In the genomic region with DNA sequence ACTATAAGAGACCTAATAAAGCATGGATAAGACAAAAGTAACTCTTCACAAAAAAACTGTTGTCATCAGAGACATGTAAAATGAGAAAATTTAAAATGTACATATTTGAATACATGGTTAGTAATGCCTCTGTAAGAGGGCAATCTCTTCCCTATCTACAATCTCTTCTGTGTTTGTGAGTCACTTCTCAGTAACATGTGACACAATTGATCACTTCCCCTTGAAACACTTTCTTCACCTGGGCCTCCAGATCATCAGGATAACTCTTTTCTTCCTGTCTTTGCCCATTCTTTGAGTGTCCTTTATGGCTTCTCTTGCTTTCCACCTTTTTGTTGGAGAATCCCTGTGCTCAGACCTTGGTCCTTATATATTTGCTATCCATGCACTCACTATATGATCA, we compare ENCODE assay signal across 22 cellular contexts. TPM values are rescaled to one million over a fixed set of nuclear protein-coding genes. Genes with fewer than 3 reads are reported as not detected.
DNase-seq lines count a peak whose midpoint lies in the region; ATAC-seq lines count a peak whose summit lies in the region.
"Had no signal": no experiment of that assay in that cellular context is flagged by ENCODE, and none has a peak within 500 bp of the region (broad histone marks: within the 10 kb centered on the region; RNA-seq: fewer than 3 reads in every experiment).

No MANE protein-coding gene starts in this region.

- peak overlapping the region; percentile 2 for H3K27ac Mint-ChIP-seq in activated T-cell treated with anti-CD3 and anti-CD28 coated beads, Interleukin-2, amount 50 U/mL, for 24 hours
- H3K27ac Mint-ChIP-seq in activated T-helper 17 cell treated with anti-CD3 and anti-CD28 coated beads, Interleukin-2, amount 50 U/mL, for 72 hours = no peak overlapping the region
- no peak overlapping the region for H3K27ac Mint-ChIP-seq in stimulated activated effector memory CD8-positive, alpha-beta T cell treated with anti-CD3 and anti-CD28 coated beads, Interleukin-12 subunit alpha, Interleukin-12 subunit beta, amount 100 ng/mL, for 72 hours
- H3K27ac Mint-ChIP-seq: effector memory CD8-positive, alpha-beta T cell; HFFc6; T-cell; type B pancreatic cell had no signal

- H3K36me3 Mint-ChIP-seq in activated T-cell treated with anti-CD3 and anti-CD28 coated beads, Interleukin-2, amount 50 U/mL, for 24 hours (ENCODE audit: low read depth) = no peaks in the 10 kb centered on the region
- H3K36me3 Mint-ChIP-seq in activated T-helper 17 cell treated with anti-CD3 and anti-CD28 coated beads, Interleukin-2, amount 50 U/mL, for 72 hours (ENCODE audit: low read depth) = no peaks in the 10 kb centered on the region
- no peaks in the 10 kb centered on the region for H3K36me3 Mint-ChIP-seq in stimulated activated effector memory CD8-positive, alpha-beta T cell treated with anti-CD3 and anti-CD28 coated beads, Interleukin-12 subunit alpha, Interleukin-12 subunit beta, amount 100 ng/mL, for 72 hours
- H3K36me3 Mint-ChIP-seq: type B pancreatic cell had no signal

- H3K4me1 Mint-ChIP-seq in activated T-cell treated with anti-CD3 and anti-CD28 coated beads, Interleukin-2, amount 50 U/mL, for 24 hours (ENCODE audit: low read depth) = peaks cover 11% of the 10 kb centered on the region
- no peaks in the 10 kb centered on the region for H3K4me1 Mint-ChIP-seq in activated T-helper 17 cell treated with anti-CD3 and anti-CD28 coated beads, Interleukin-2, amount 50 U/mL, for 72 hours
- peaks cover 5% of the 10 kb centered on the region for H3K4me1 Mint-ChIP-seq in stimulated activated effector memory CD8-positive, alpha-beta T cell treated with anti-CD3 and anti-CD28 coated beads, Interleukin-12 subunit alpha, Interleukin-12 subunit beta, amount 100 ng/mL, for 72 hours
- H3K4me1 Mint-ChIP-seq: neural crest cell had no signal

- peak; percentile 61 for ATAC-seq in activated T-helper 17 cell treated with anti-CD3 and anti-CD28 coated beads, Interleukin-2, amount 50 U/mL, for 72 hours (replicated peaks)
- ATAC-seq in stimulated activated effector memory CD8-positive, alpha-beta T cell treated with anti-CD3 and anti-CD28 coated beads, Interleukin-12 subunit alpha, Interleukin-12 subunit beta, amount 100 ng/mL, for 72 hours = peak; percentile 81
- ATAC-seq in GM18858 (IDR thresholded peaks at IDR 0.05; ENCODE audit: unreplicated experiment) = no peak
- ATAC-seq: effector memory CD8-positive, alpha-beta T cell; T-cell had no signal

- intact Hi-C loops in cardiac septum (cut with DNase I) = no loop called here

- no peak for DNase-seq in activated T-cell treated with anti-CD3 and anti-CD28 coated beads, Interleukin-2, amount 50 U/mL, for 24 hours
- DNase-seq in activated T-cell treated with anti-CD3 and anti-CD28 coated beads for 4 hours = no peak
- peak; percentile 32 for DNase-seq in NAMALWA (ENCODE audit: low spot score)
- DNase-seq in stimulated activated effector memory CD8-positive, alpha-beta T cell treated with anti-CD3 and anti-CD28 coated beads, Interleukin-12 subunit alpha, Interleukin-12 subunit beta, amount 100 ng/mL, for 72 hours (ENCODE audit: low spot score in 2 of 2) = no peak
- no peak for DNase-seq in cardiac septum (ENCODE audit: low spot score)
- DNase-seq in GOT3 (lab: John Stamatoyannopoulos, UW) = no peak
- DNase-seq: activated CD8-positive, alpha-beta memory T cell treated with anti-CD3 and anti-CD28 coated beads for 24 hours; amniotic stem cell; cerebellar nuclear complex; DMS 273 treated with DMSO at 0.1 percent for 48 hours; effector memory CD8-positive, alpha-beta T cell; HFFc6; midbrain; NCI-H1092 treated with DMSO at 0.1 percent for 48 hours; NCI-H526 treated with DMSO at 0.1 percent for 48 hours; RPMI8226; stimulated activated naive CD4-positive, alpha-beta T cell treated with Interleukin-2 at 50 U/mL for 16 hours; T-cell had no signal

- no peaks in the 10 kb centered on the region for H3K9me3 Mint-ChIP-seq in activated T-cell treated with anti-CD3 and anti-CD28 coated beads, Interleukin-2, amount 50 U/mL, for 24 hours
- no peaks in the 10 kb centered on the region for H3K9me3 Mint-ChIP-seq in activated T-helper 17 cell treated with anti-CD3 and anti-CD28 coated beads, Interleukin-2, amount 50 U/mL, for 72 hours
- H3K9me3 Mint-ChIP-seq in stimulated activated effector memory CD8-positive, alpha-beta T cell treated with anti-CD3 and anti-CD28 coated beads, Interleukin-12 subunit alpha, Interleukin-12 subunit beta, amount 100 ng/mL, for 72 hours = no peaks in the 10 kb centered on the region
- H3K9me3 Mint-ChIP-seq: effector memory CD8-positive, alpha-beta T cell; HFFc6; neural crest cell; T-cell; type B pancreatic cell had no signal

- H3K4me3 Mint-ChIP-seq in activated T-cell treated with anti-CD3 and anti-CD28 coated beads, Interleukin-2, amount 50 U/mL, for 24 hours = no peak overlapping the region
- no peak overlapping the region for H3K4me3 Mint-ChIP-seq in activated T-helper 17 cell treated with anti-CD3 and anti-CD28 coated beads, Interleukin-2, amount 50 U/mL, for 72 hours
- no peak overlapping the region for H3K4me3 Mint-ChIP-seq in stimulated activated effector memory CD8-positive, alpha-beta T cell treated with anti-CD3 and anti-CD28 coated beads, Interleukin-12 subunit alpha, Interleukin-12 subunit beta, amount 100 ng/mL, for 72 hours
- H3K4me3 Mint-ChIP-seq: effector memory CD8-positive, alpha-beta T cell; HFFc6; neural crest cell; T-cell; type B pancreatic cell had no signal

- H3K27me3 Mint-ChIP-seq in activated T-cell treated with anti-CD3 and anti-CD28 coated beads, Interleukin-2, amount 50 U/mL, for 24 hours = no peaks in the 10 kb centered on the region
- no peaks in the 10 kb centered on the region for H3K27me3 Mint-ChIP-seq in activated T-helper 17 cell treated with anti-CD3 and anti-CD28 coated beads, Interleukin-2, amount 50 U/mL, for 72 hours
- H3K27me3 Mint-ChIP-seq: effector memory CD8-positive, alpha-beta T cell; T-cell; type B pancreatic cell had no signal

RNA-seq across cellular contexts. Expression of a gene that starts 50.4 kb away (rescaled TPM):
- 10 to 100 TPM; 18.0 to 24.1 TPM for total RNA-seq in activated T-helper 17 cell treated with anti-CD3 and anti-CD28 coated beads, Interleukin-2, amount 50 U/mL, for 72 hours
- total RNA-seq in cardiac septum = 56.4 TPM
